8 cellular contexts compared by ENCODE assay signal in genomic region chr5:115842952-115843351, GRCh38. TPM values are rescaled to one million over a fixed set of nuclear protein-coding genes. Genes with fewer than 3 reads are reported as not detected.
DNase-seq lines count a peak whose midpoint lies in the region; TF ChIP-seq lines count a peak whose summit lies in the region.

No MANE protein-coding gene starts in this region.

- H3K27ac ChIP-seq in SK-N-MC (no peak overlapping the region), skeletal muscle tissue (ENCODE audit: low read depth, low read length) (peak overlapping the region; percentile 91)

- TF ChIP-seq CTCF in fibroblast of pulmonary artery (IDR thresholded peaks at IDR 0.05; ENCODE audit: low read length, missing control alignments): no peak

- no peaks in the 10 kb centered on the region for H3K27me3 ChIP-seq in HAP-1 (ENCODE audit: low read depth)
- H3K27me3 ChIP-seq in skeletal muscle tissue (ENCODE audit: control insufficient read depth in 3 of 3, insufficient read depth in 3 of 3, low read length in 3 of 3): no peaks in the 10 kb centered on the region

- H3K9me3 ChIP-seq in HAP-1: no peaks in the 10 kb centered on the region
- no peaks in the 10 kb centered on the region for H3K9me3 ChIP-seq in SK-N-MC (ENCODE audit: low read depth, low read length)
- no peaks in the 10 kb centered on the region for H3K9me3 ChIP-seq in skeletal muscle tissue (ENCODE audit: control insufficient read depth in 3 of 3, low read length in 3 of 3)

- DNase-seq in HAP-1 (ENCODE audit: low spot score in 2 of 2): peak in 1 of 2 experiments; percentile 15
- DNase-seq in SK-N-MC (ENCODE audit: low read depth, low spot score): no peak
- DNase-seq in fibroblast of pulmonary artery (ENCODE audit: low read depth): no peak
- no peak for DNase-seq in stimulated activated CD4-positive, alpha-beta T cell treated with anti-CD3 and anti-CD28 coated beads, Interleukin-4, amount 100 ng/mL, for 4 hours
- DNase-seq in NOMO-1 treated with DMSO at 0.1 percent for 48 hours (lab: John Stamatoyannopoulos, UW; ENCODE audit: unreplicated experiment): no peak
- DNase-seq in COLO668 (lab: John Stamatoyannopoulos, UW; ENCODE audit: unreplicated experiment): no peak
- DNase-seq in stimulated activated CD4-positive, alpha-beta T cell treated with anti-CD3 and anti-CD28 coated beads, Interleukin-4, amount 100 ng/mL, for 1 hour: no peak

- H3K4me3 ChIP-seq in HAP-1 (peak overlapping the region; percentile 68), SK-N-MC (peak overlapping the region; percentile 99), fibroblast of pulmonary artery (replicated peaks; ENCODE audit: low read depth, low read length) (peak overlapping the region; percentile 86), skeletal muscle tissue (ENCODE audit: low read length in 3 of 3) (peak overlapping the region; percentile 95 to 99 (median 97))

- in situ Hi-C loops in HAP-1 (cut with MboI; ENCODE audit: low sequenced_read_pairs): loop anchor here (25.0 kb wide), 1 partner anchor 219 kb away; no protein-coding TSS in a partner anchor

- H3K36me3 ChIP-seq in HAP-1 (replicated peaks): no peaks in the 10 kb centered on the region; the same call in 1 of the 2 replicates
- H3K36me3 ChIP-seq in SK-N-MC (ENCODE audit: insufficient read depth, low read length): peaks cover 4% of the 10 kb centered on the region
- peaks cover 0 to 2% (median 0%) of the 10 kb centered on the region in 3 donors for H3K36me3 ChIP-seq in skeletal muscle tissue (ENCODE audit: control insufficient read depth in 3 of 3, insufficient read depth in 3 of 3, low read length in 3 of 3)

- H3K4me1 ChIP-seq in HAP-1 (peaks cover 16% of the 10 kb centered on the region), skeletal muscle tissue (ENCODE audit: control insufficient read depth in 3 of 3, insufficient read depth in 3 of 3, low read length in 3 of 3) (peaks cover 15 to 42% (median 40%) of the 10 kb centered on the region in 3 donors)

- H3K9ac ChIP-seq in SK-N-MC (ENCODE audit: insufficient read length) (peak overlapping the region; percentile 96), skeletal muscle tissue (ENCODE audit: low read depth in 1 of 3, low read length in 3 of 3) (peak overlapping the region; percentile 85 to 91 (median 90))

RNA-seq across cellular contexts. Expression of gene AP3S1, which starts 1.2 kb away (rescaled TPM):
- 92.4 TPM for total RNA-seq in skeletal muscle tissue

RNA-seq across cellular contexts. Expression of gene ATG12, which starts 1.6 kb away (rescaled TPM):
- 26.1 TPM for total RNA-seq in skeletal muscle tissue

RNA-seq across cellular contexts. Expression of gene CDO1, which starts 26.5 kb away (rescaled TPM):
- total RNA-seq in skeletal muscle tissue: 24.0 TPM
